Comparison of ENCODE assay signal across 24 cellular contexts in genomic region chr5:99675974-99676373, GRCh38.
A peak's percentile ranks its signal among the peaks of the same experiment; 100 is the strongest.
DNase-seq lines count a peak whose midpoint lies in the region; ATAC-seq, FAIRE-seq and TF ChIP-seq lines count a peak whose summit lies in the region.
"Had no signal": no experiment of that assay in that cellular context is flagged by ENCODE, and none has a peak within 500 bp of the region (broad histone marks: within the 10 kb centered on the region; RNA-seq: fewer than 3 reads in every experiment).

No MANE protein-coding gene starts in this region.

- H3K4me3 ChIP-seq in GM23338 = no peak overlapping the region
- H3K4me3 ChIP-seq: BLaER1 had no signal

- no peaks in the 10 kb centered on the region for H3F3A ChIP-seq in GM23338 (replicated peaks; ENCODE audit: low read depth)

- H3K9me3 Mint-ChIP-seq in GM23338 = no peaks in the 10 kb centered on the region
- H3K9me3 Mint-ChIP-seq in WTC11 = no peaks in the 10 kb centered on the region
- peaks cover 2% of the 10 kb centered on the region for H3K9me3 Mint-ChIP-seq in glutamatergic neuron (ENCODE audit: unreplicated experiment)

- H3K36me3 Mint-ChIP-seq in GM23338 (ENCODE audit: low read depth) = no peaks in the 10 kb centered on the region
- no peaks in the 10 kb centered on the region for H3K36me3 Mint-ChIP-seq in WTC11
- no peaks in the 10 kb centered on the region for H3K36me3 Mint-ChIP-seq in glutamatergic neuron (ENCODE audit: unreplicated experiment)
- H3K36me3 Mint-ChIP-seq: CD14-positive monocyte; CD4-positive, alpha-beta memory T cell; CD4-positive, CD25-positive, alpha-beta regulatory T cell; CD8-positive, alpha-beta memory T cell had no signal

- H3K79me2 ChIP-seq in GM23338 (replicated peaks; ENCODE audit: insufficient read depth) = no peaks in the 10 kb centered on the region

- H3K27me3 Mint-ChIP-seq in GM23338 (ENCODE audit: insufficient read depth, low read depth, poor library complexity) (peaks cover 2% of the 10 kb centered on the region), WTC11 (ENCODE audit: low read depth) (no peaks in the 10 kb centered on the region), glutamatergic neuron (ENCODE audit: unreplicated experiment) (peaks cover 2% of the 10 kb centered on the region)
- H3K27me3 Mint-ChIP-seq: CD4-positive, alpha-beta memory T cell; CD4-positive, CD25-positive, alpha-beta regulatory T cell; CD8-positive, alpha-beta memory T cell had no signal

- H3K4me1 Mint-ChIP-seq in GM23338 (peaks cover 6% of the 10 kb centered on the region), WTC11 (peaks cover 6% of the 10 kb centered on the region), glutamatergic neuron (ENCODE audit: low read depth, unreplicated experiment) (peaks cover 21% of the 10 kb centered on the region)
- H3K4me1 Mint-ChIP-seq: CD14-positive monocyte; CD4-positive, alpha-beta memory T cell; CD4-positive, CD25-positive, alpha-beta regulatory T cell; CD8-positive, alpha-beta memory T cell had no signal

- DNase-seq in GM23338 (ENCODE audit: low spot score) (peak; percentile 46), WTC11 (ENCODE audit: low spot score) (no peak), glutamatergic neuron (no peak), iPS DF 4.7 (ENCODE audit: extremely low read depth, low spot score) (peak; percentile 2), NCI-H2081 (lab: John Stamatoyannopoulos, UW) (no peak), GM12891 (ENCODE audit: insufficient read length, low spot score) (no peak)
- no peak for DNase-seq in effector CD4-positive, alpha-beta T cell
- DNase-seq: 8988T; ACHN; BE2C; C1 segment of cervical spinal cord; CD4-positive, alpha-beta memory T cell; CD4-positive, CD25-positive, alpha-beta regulatory T cell; CD8-positive, alpha-beta memory T cell; COR-L47; DMS79 treated with DMSO at 0.1 percent for 48 hours; GF-D8 had no signal

- no peak for FAIRE-seq in GM12891 (lab: Jason Lieb, UNC)
- FAIRE-seq: G401.6, GM12892, GM18507, GM19239 had no signal

- ATAC-seq in GM23338 (peak; percentile 67), WTC11 (peak; percentile 67), HG02588 (IDR thresholded peaks at IDR 0.05; ENCODE audit: unreplicated experiment) (no peak)

- no peak overlapping the region for H3K4me2 ChIP-seq in GM23338
- H3K4me2 ChIP-seq: BLaER1 had no signal

- no peaks in the 10 kb centered on the region; the same call in 1 of the 2 replicates for H3K4me1 ChIP-seq in GM23338 (ENCODE audit: insufficient read depth)
- H3K4me1 ChIP-seq: BE2C, BLaER1 had no signal

- H4K20me1 ChIP-seq in GM23338 (replicated peaks; ENCODE audit: insufficient read depth) = no peaks in the 10 kb centered on the region
- H4K20me1 ChIP-seq: BLaER1 had no signal

- H2AFZ ChIP-seq in GM23338 = no peak overlapping the region

- no peak overlapping the region for H3K27ac Mint-ChIP-seq in GM23338
- H3K27ac Mint-ChIP-seq in WTC11 = peak overlapping the region; percentile 46; the same call in 1 of the 2 replicates
- peak overlapping the region; percentile 50 for H3K27ac Mint-ChIP-seq in glutamatergic neuron (ENCODE audit: unreplicated experiment)
- H3K27ac Mint-ChIP-seq: CD14-positive monocyte; CD4-positive, alpha-beta memory T cell; CD4-positive, CD25-positive, alpha-beta regulatory T cell; CD8-positive, alpha-beta memory T cell had no signal

- TF ChIP-seq CTCF in GM23338 (conservative IDR thresholded peaks at IDR 0.05; ENCODE audit: low read depth in 2 of 2) = no peak
- no peak for TF ChIP-seq CTCF in WTC11 (IDR thresholded peaks at IDR 0.05)
- no peak for TF ChIP-seq CTCF in glutamatergic neuron (IDR thresholded peaks at IDR 0.05; ENCODE audit: partially characterized antibody, unreplicated experiment)

- CTCF ChIA-PET in WTC11 (lab: Charles Lee) = no interaction called here

- POLR2A ChIA-PET in WTC11 (lab: Charles Lee) = interaction anchor here (0.6 kb wide), 1 partner anchor 142 kb away, joined by 7 read pairs; no protein-coding TSS in a partner anchor

- TF ChIP-seq POLR2A in GM12891 (IDR thresholded peaks at IDR 0.05; ENCODE audit: low read depth, low read length) = no peak

- H3K27me3 ChIP-seq in GM23338 (ENCODE audit: insufficient read depth) = no peaks in the 10 kb centered on the region
- H3K27me3 ChIP-seq: BLaER1 had no signal

- no peaks in the 10 kb centered on the region for H3K9me2 ChIP-seq in GM23338 (ENCODE audit: insufficient read depth)

- H3K4me3 Mint-ChIP-seq in GM23338 = no peak overlapping the region
- no peak overlapping the region for H3K4me3 Mint-ChIP-seq in WTC11
- H3K4me3 Mint-ChIP-seq in glutamatergic neuron (ENCODE audit: unreplicated experiment) = no peak overlapping the region
- H3K4me3 Mint-ChIP-seq: CD14-positive monocyte; CD4-positive, alpha-beta memory T cell; CD4-positive, CD25-positive, alpha-beta regulatory T cell; CD8-positive, alpha-beta memory T cell had no signal

- no peaks in the 10 kb centered on the region for H3K36me3 ChIP-seq in GM23338 (ENCODE audit: insufficient read depth)
- H3K36me3 ChIP-seq: BE2C, BLaER1 had no signal

- H3K27ac ChIP-seq in GM23338 (ENCODE audit: low read depth) = no peak overlapping the region
- H3K27ac ChIP-seq: BLaER1 had no signal

TF ChIP-seq in GM23338, 12 proteins besides CTCF, POLR2A, EP300 and RAD21 (continues in another document):
- TF ChIP-seq EZH2 (IDR thresholded peaks at IDR 0.05; ENCODE audit: low read depth, unreplicated experiment) (no peak), ZNF114 (CRISPR knock-in tag; IDR thresholded peaks at IDR 0.05) (no peak)

TF ChIP-seq in WTC11, 78 proteins besides CTCF, POLR2A, EP300 and RAD21:
- no peak for TF ChIP-seq CDX4 (CRISPR knock-in tag; IDR thresholded peaks at IDR 0.05; ENCODE audit: borderline replicate concordance)
- TF ChIP-seq NR2C2 (CRISPR knock-in tag; IDR thresholded peaks at IDR 0.05) = no peak
- no peak for TF ChIP-seq ZNF512 (CRISPR knock-in tag; IDR thresholded peaks at IDR 0.05; ENCODE audit: borderline replicate concordance)
- no peak for TF ChIP-seq ATF3 (CRISPR knock-in tag; conservative IDR thresholded peaks at IDR 0.05)
- no peak for TF ChIP-seq RORB (CRISPR knock-in tag; IDR thresholded peaks at IDR 0.05)

TF ChIP-seq in GM12891, 5 proteins besides CTCF, POLR2A, EP300 and RAD21:
- no peak for TF ChIP-seq POLR2AphosphoS5 (IDR thresholded peaks at IDR 0.05; ENCODE audit: low read depth, low read length)
- TF ChIP-seq TAF1 (IDR thresholded peaks at IDR 0.05; ENCODE audit: low read depth, low read length) = no peak
- no peak for TF ChIP-seq POU2F2 (IDR thresholded peaks at IDR 0.05; ENCODE audit: low read depth, low read length)
- no peak for TF ChIP-seq SPI1 (IDR thresholded peaks at IDR 0.05; ENCODE audit: low read depth, low read length)
- TF ChIP-seq PAX5 (IDR thresholded peaks at IDR 0.05; ENCODE audit: insufficient read depth, low read length, severe bottlenecking) = no peak

Comparison
In these comparisons a context has a peak if more than half of its experiments do, and no peak if none do; other contexts are left out.
1. DNase-seq: peak in GM23338 (single experiment) and iPS DF 4.7 (single experiment); none in WTC11 (single experiment), glutamatergic neuron (single experiment), NCI-H2081 (0 of 2), effector CD4-positive, alpha-beta T cell (single experiment) and GM12891 (single experiment).